Comparison of ENCODE assay signal across 1 cellular context in genomic region chr3:140941434-140942220, GRCh38.
TF ChIP-seq lines count a peak whose summit lies in the region.

TSS of gene SLC25A36 (plus strand) at chr3:140941836. CDS start at chr3:140942055, 219 bp downstream.

TF ChIP-seq in HepG2, 621 proteins besides CTCF, POLR2A, EP300 and RAD21 (continued from another document and continues in another):
- TF ChIP-seq TIGD3 (CRISPR knock-in tag; IDR thresholded peaks at IDR 0.05; ENCODE audit: borderline replicate concordance) (no peak), FOXP1 (IDR thresholded peaks at IDR 0.05) (no peak), FOXP1 (CRISPR knock-in tag; IDR thresholded peaks at IDR 0.05) (peak; percentile 69), KLF12 (CRISPR knock-in tag; IDR thresholded peaks at IDR 0.05; ENCODE audit: borderline replicate concordance) (peak; percentile 58; the same call in 1 of the 2 replicates), ZBTB26 (CRISPR knock-in tag; IDR thresholded peaks at IDR 0.05; ENCODE audit: borderline replicate concordance) (peak; percentile 83; the same call in 1 of the 2 replicates), ARID2 (CRISPR knock-in tag; IDR thresholded peaks at IDR 0.05; ENCODE audit: borderline replicate concordance) (peak; percentile 74; the same call in 1 of the 2 replicates), ARNT2 (CRISPR knock-in tag; IDR thresholded peaks at IDR 0.05; ENCODE audit: low read depth) (peak; percentile 98), ZNF598 (CRISPR knock-in tag; IDR thresholded peaks at IDR 0.05; ENCODE audit: borderline replicate concordance) (peak; percentile 96), HDAC1 (CRISPR knock-in tag; IDR thresholded peaks at IDR 0.05) (peak; percentile 88), SMARCC2 (IDR thresholded peaks at IDR 0.05) (no peak), TOE1 (CRISPR knock-in tag; IDR thresholded peaks at IDR 0.05) (0 out of 2 replicates have a peak, but pooled peaks have one; percentile 77), BATF2 (CRISPR knock-in tag; IDR thresholded peaks at IDR 0.05) (peak; percentile 97), ZNF292 (CRISPR knock-in tag; IDR thresholded peaks at IDR 0.05; ENCODE audit: borderline replicate concordance, low read depth) (peak; percentile 31), ZBTB7B (CRISPR knock-in tag; IDR thresholded peaks at IDR 0.05) (peak; percentile 78), MAF1 (CRISPR knock-in tag; IDR thresholded peaks at IDR 0.05; ENCODE audit: borderline replicate concordance) (no peak), ZNF530 (CRISPR knock-in tag; IDR thresholded peaks at IDR 0.05; ENCODE audit: low read depth) (no peak), ZNF383 (CRISPR knock-in tag; IDR thresholded peaks at IDR 0.05; ENCODE audit: borderline replicate concordance) (no peak), MYNN (CRISPR knock-in tag; IDR thresholded peaks at IDR 0.05; ENCODE audit: low read depth) (no peak), MTERF4 (CRISPR knock-in tag; IDR thresholded peaks at IDR 0.05) (peak; percentile 87), TEF (CRISPR knock-in tag; IDR thresholded peaks at IDR 0.05) (no peak), SPEN (CRISPR knock-in tag; IDR thresholded peaks at IDR 0.05; ENCODE audit: low read depth) (peak; percentile 88), MED13 (CRISPR knock-in tag; IDR thresholded peaks at IDR 0.05) (0 out of 2 replicates have a peak, but pooled peaks have one; percentile 32), RFX3 (CRISPR knock-in tag; IDR thresholded peaks at IDR 0.05) (no peak), ZNF749 (CRISPR knock-in tag; IDR thresholded peaks at IDR 0.05; ENCODE audit: borderline replicate concordance) (peak; percentile 89), ZEB1 (IDR thresholded peaks at IDR 0.05; ENCODE audit: insufficient replicate concordance, low read depth) (peak; percentile 93), ZBTB49 (CRISPR knock-in tag; IDR thresholded peaks at IDR 0.05; ENCODE audit: borderline replicate concordance) (no peak), ZNF18 (CRISPR knock-in tag; IDR thresholded peaks at IDR 0.05; ENCODE audit: insufficient replicate concordance) (peak; percentile 73), RORA (CRISPR knock-in tag; IDR thresholded peaks at IDR 0.05) (no peak), SOX13 (IDR thresholded peaks at IDR 0.05) (peak; percentile 46; the same call in 1 of the 2 replicates), SOX13 (CRISPR knock-in tag; conservative IDR thresholded peaks at IDR 0.05 in 1 of 2, IDR thresholded peaks at IDR 0.05 in 1 of 2) (peak in 1 of 2 experiments; percentile 85; a peak in 2 of 4 replicates), TBX3 (IDR thresholded peaks at IDR 0.05; ENCODE audit: borderline replicate concordance) (peak; percentile 92), BRD4 (CRISPR knock-in tag; IDR thresholded peaks at IDR 0.05) (peak; percentile 66; the same call in 1 of the 2 replicates), HIC2 (CRISPR knock-in tag; IDR thresholded peaks at IDR 0.05; ENCODE audit: low read depth) (peak; percentile 68; the same call in 1 of the 2 replicates), IRF9 (CRISPR knock-in tag; IDR thresholded peaks at IDR 0.05; ENCODE audit: borderline replicate concordance) (peak; percentile 98; the same call in 1 of the 2 replicates), GMEB2 (CRISPR knock-in tag; IDR thresholded peaks at IDR 0.05; ENCODE audit: low read depth) (peak; percentile 77), ETV5 (CRISPR knock-in tag; IDR thresholded peaks at IDR 0.05; ENCODE audit: borderline replicate concordance) (peak; percentile 71), ZNF143 (CRISPR knock-in tag; IDR thresholded peaks at IDR 0.05) (peak; percentile 54; the same call in 1 of the 2 replicates), SAP130 (CRISPR knock-in tag; IDR thresholded peaks at IDR 0.05; ENCODE audit: low read depth) (peak; percentile 95), ZNF572 (CRISPR knock-in tag; IDR thresholded peaks at IDR 0.05) (no peak), SALL1 (CRISPR knock-in tag; IDR thresholded peaks at IDR 0.05) (peak; percentile 99), DZIP1 (CRISPR knock-in tag; IDR thresholded peaks at IDR 0.05) (peak; percentile 87; the same call in 1 of the 2 replicates), ZNF296 (CRISPR knock-in tag; conservative IDR thresholded peaks at IDR 0.05) (no peak), PPARG (CRISPR knock-in tag; conservative IDR thresholded peaks at IDR 0.05) (peak; percentile 74), SMAD1 (CRISPR knock-in tag; IDR thresholded peaks at IDR 0.05; ENCODE audit: borderline replicate concordance, low read depth) (peak; percentile 67; the same call in 1 of the 2 replicates), CENPT (CRISPR knock-in tag; IDR thresholded peaks at IDR 0.05; ENCODE audit: low read depth) (peak; percentile 65; the same call in 1 of the 2 replicates), ZNF557 (CRISPR knock-in tag; IDR thresholded peaks at IDR 0.05) (peak; percentile 91; the same call in 1 of the 2 replicates), ZNF776 (CRISPR knock-in tag; IDR thresholded peaks at IDR 0.05) (peak; percentile 53; the same call in 1 of the 2 replicates), ZNF510 (CRISPR knock-in tag; IDR thresholded peaks at IDR 0.05; ENCODE audit: low read depth) (peak; percentile 92), TP53 (CRISPR knock-in tag; conservative IDR thresholded peaks at IDR 0.05) (no peak), SALL2 (CRISPR knock-in tag; IDR thresholded peaks at IDR 0.05) (peak; percentile 67; the same call in 1 of the 2 replicates), ZFY (CRISPR knock-in tag; IDR thresholded peaks at IDR 0.05) (peak; percentile 40; the same call in 1 of the 2 replicates)
